10 cellular contexts compared by ENCODE assay signal in genomic region chr14:74875941-74876913, GRCh38. TPM values are rescaled to one million over a fixed set of nuclear protein-coding genes. Genes with fewer than 3 reads are reported as not detected.
DNase-seq lines count a peak whose midpoint lies in the region; ATAC-seq and TF ChIP-seq lines count a peak whose summit lies in the region.
"Had no signal": no experiment of that assay in that cellular context is flagged by ENCODE, and none has a peak within 500 bp of the region (broad histone marks: within the 10 kb centered on the region; RNA-seq: fewer than 3 reads in every experiment).

Gene PROX2, minus strand, starts transcription at chr14:74876145. Its CDS starts 12,311 bp downstream, at chr14:74863834.

- H4K20me1 ChIP-seq in GM23338 (replicated peaks; ENCODE audit: insufficient read depth): no peaks in the 10 kb centered on the region

- intact Hi-C loops in transverse colon (cut with DNase I; ENCODE audit: low total_unique reads): no loop called here

- H3K4me3 ChIP-seq in GM23338 (0 out of 2 replicates have a peak within 1 kb of the TSS, but pooled peaks have one; percentile 15), transverse colon (no peak within 1 kb of the TSS)
- H3K4me3 ChIP-seq: lung had no signal

- no peaks in the 10 kb centered on the region for H3K9me2 ChIP-seq in GM23338 (ENCODE audit: insufficient read depth)

- H3K4me1 ChIP-seq in GM23338 (ENCODE audit: insufficient read depth) (peaks cover 12% of the 10 kb centered on the region), transverse colon (peaks cover 0 to 6% (median 4%) of the 10 kb centered on the region in 4 donors)

- peak within 1 kb of the TSS; percentile 96 for H2AFZ ChIP-seq in GM23338

- H3K36me3 Mint-ChIP-seq in GM23338 (ENCODE audit: low read depth) (no peaks in the 10 kb centered on the region), T-helper 17 cell (ENCODE audit: low read depth) (peaks cover 3% of the 10 kb centered on the region)
- H3K36me3 Mint-ChIP-seq in activated naive CD8-positive, alpha-beta T cell treated with anti-CD3 and anti-CD28 coated beads for 36 hours: no peaks in the 10 kb centered on the region

- DNase-seq in GM23338 (ENCODE audit: low spot score) (peak; percentile 29), T-helper 17 cell (no peak), pons (ENCODE audit: low spot score) (peak; percentile 23), transverse colon (no peak), foreskin melanocyte (no peak)
- DNase-seq in activated naive CD8-positive, alpha-beta T cell treated with anti-CD3 and anti-CD28 coated beads for 36 hours: peak; percentile 36
- DNase-seq: NCI-H446 treated with DMSO at 0.1 percent for 48 hours had no signal

- in situ Hi-C loops in transverse colon (cut with MboI; ENCODE audit: low pct_ligation_motif_present in 1 of 4, low pct_unique_long_range_greater_than_20kb in 1 of 4, low sequenced_read_pairs in 3 of 4): no loop called here

- H3K9me3 ChIP-seq in T-helper 17 cell (ENCODE audit: control insufficient read depth, low read length, poor library complexity, severe bottlenecking) (no peaks in the 10 kb centered on the region), transverse colon (no peaks in the 10 kb centered on the region)

- H3K27me3 Mint-ChIP-seq in GM23338 (ENCODE audit: insufficient read depth, low read depth, poor library complexity) (peaks cover 9% of the 10 kb centered on the region), T-helper 17 cell (no peaks in the 10 kb centered on the region)
- H3K27me3 Mint-ChIP-seq in activated naive CD8-positive, alpha-beta T cell treated with anti-CD3 and anti-CD28 coated beads for 36 hours: no peaks in the 10 kb centered on the region

- H3F3A ChIP-seq in GM23338 (replicated peaks; ENCODE audit: low read depth): no peaks in the 10 kb centered on the region

- H3K4me2 ChIP-seq in GM23338: 0 out of 2 replicates have a peak within 1 kb of the TSS, but pooled peaks have one; percentile 40

- H3K9me3 Mint-ChIP-seq in GM23338: no peaks in the 10 kb centered on the region
- no peaks in the 10 kb centered on the region for H3K9me3 Mint-ChIP-seq in activated naive CD8-positive, alpha-beta T cell treated with anti-CD3 and anti-CD28 coated beads for 36 hours

- no peaks in the 10 kb centered on the region for H3K79me2 ChIP-seq in GM23338 (replicated peaks; ENCODE audit: insufficient read depth)

- TF ChIP-seq POLR2A in transverse colon (IDR thresholded peaks at IDR 0.05): no peak

- H3K4me1 Mint-ChIP-seq in GM23338: peaks cover 17% of the 10 kb centered on the region
- H3K4me1 Mint-ChIP-seq in T-helper 17 cell: peaks cover 34% of the 10 kb centered on the region
- H3K4me1 Mint-ChIP-seq in activated naive CD8-positive, alpha-beta T cell treated with anti-CD3 and anti-CD28 coated beads for 36 hours: peaks cover 31% of the 10 kb centered on the region

- 63 to 100% methylated on average over 1 to 13 of the region's 13 CpGs for WGBS in transverse colon (ENCODE audit: low coverage in 1 of 2), 2 donors

- H3K36me3 ChIP-seq in GM23338 (ENCODE audit: insufficient read depth): no peaks in the 10 kb centered on the region
- H3K36me3 ChIP-seq in transverse colon: no peaks in the 10 kb centered on the region

- H3K27ac Mint-ChIP-seq in GM23338 (no peak within 1 kb of the TSS), T-helper 17 cell (peak within 1 kb of the TSS; percentile 86)
- H3K27ac Mint-ChIP-seq in activated naive CD8-positive, alpha-beta T cell treated with anti-CD3 and anti-CD28 coated beads for 36 hours: peak within 1 kb of the TSS; percentile 65

- no peak within 1 kb of the TSS for H3K27ac ChIP-seq in GM23338 (ENCODE audit: low read depth)
- no peak within 1 kb of the TSS for H3K27ac ChIP-seq in transverse colon

- TF ChIP-seq CTCF in GM23338 (conservative IDR thresholded peaks at IDR 0.05; ENCODE audit: low read depth in 2 of 2) (no peak), transverse colon (IDR thresholded peaks at IDR 0.05) (no peak)

- ATAC-seq in GM23338: peak; percentile 88
- peak; percentile 60 for ATAC-seq in T-helper 17 cell
- no peak for ATAC-seq in GM21367 (IDR thresholded peaks at IDR 0.05; ENCODE audit: unreplicated experiment)
- no peak for ATAC-seq in HG03025 (IDR thresholded peaks at IDR 0.05; ENCODE audit: low FRiP score, unreplicated experiment)

- H3K4me3 Mint-ChIP-seq in GM23338 (peak within 1 kb of the TSS; percentile 22; the same call in 1 of the 3 replicates), T-helper 17 cell (peak within 1 kb of the TSS; percentile 81)
- H3K4me3 Mint-ChIP-seq in activated naive CD8-positive, alpha-beta T cell treated with anti-CD3 and anti-CD28 coated beads for 36 hours: peak within 1 kb of the TSS; percentile 73

- no peaks in the 10 kb centered on the region for H3K27me3 ChIP-seq in GM23338 (ENCODE audit: insufficient read depth)
- no peaks in the 10 kb centered on the region for H3K27me3 ChIP-seq in transverse colon

- no peak for TF ChIP-seq EP300 in transverse colon (IDR thresholded peaks at IDR 0.05; ENCODE audit: low read depth)

TF ChIP-seq in GM23338, 12 proteins besides CTCF, POLR2A, EP300 and RAD21 (continues in another document):
- TF ChIP-seq REST (IDR thresholded peaks at IDR 0.05; ENCODE audit: unreplicated experiment): no peak
- TF ChIP-seq CREB1 (CRISPR knock-in tag; IDR thresholded peaks at IDR 0.05; ENCODE audit: low read depth): no peak
- no peak for TF ChIP-seq ZNF114 (CRISPR knock-in tag; IDR thresholded peaks at IDR 0.05)
- TF ChIP-seq EZH2phosphoT487 (IDR thresholded peaks at IDR 0.05; ENCODE audit: unreplicated experiment): no peak
- no peak for TF ChIP-seq JUNB (IDR thresholded peaks at IDR 0.05; ENCODE audit: unreplicated experiment)
- TF ChIP-seq NANOG (IDR thresholded peaks at IDR 0.05; ENCODE audit: borderline replicate concordance): no peak
- no peak for TF ChIP-seq EZH2 (IDR thresholded peaks at IDR 0.05; ENCODE audit: low read depth, unreplicated experiment)
- no peak for TF ChIP-seq ETS1 (IDR thresholded peaks at IDR 0.05)
- no peak for TF ChIP-seq STAT1 (IDR thresholded peaks at IDR 0.05; ENCODE audit: unreplicated experiment)

RNA-seq across cellular contexts. Expression of gene PROX2, which starts in this region (rescaled TPM):
- total RNA-seq in GM23338 (2014; rRNA removed; shearing (Covaris generic)): 0.31 TPM in 1 of 2 replicates, not detected in the other
- 0.06 and 0.09 TPM in 2 replicates for polyA plus RNA-seq in GM23338 (2016; fragmentation: Nextera tagmentation; extraction: Ambion mirVana)
- total RNA-seq in T-helper 17 cell: not detected
- 1 to 10 TPM in 1 of 2 experiments, under 1 TPM in 1; 0.87 to 1.5 TPM for total RNA-seq in activated naive CD8-positive, alpha-beta T cell treated with anti-CD3 and anti-CD28 coated beads for 36 hours
- under 1 TPM in 1 of 4 donors, not detected in 3; 0.79 TPM for total RNA-seq in transverse colon

Comparison
In these comparisons a context has a peak if more than half of its experiments do, and no peak if none do; other contexts are left out.
1. Peak in DNase-seq, ATAC-seq, H3K4me3 ChIP-seq and H3K4me2 ChIP-seq in GM23338; RNA of the gene not detected or under 1 TPM.
2. Peak in ATAC-seq in T-helper 17 cell; RNA of the gene not detected or under 1 TPM.
3. DNase-seq: peak in activated naive CD8-positive, alpha-beta T cell treated with anti-CD3 and anti-CD28 coated beads for 36 hours (single experiment) and pons (single experiment); none in T-helper 17 cell (0 of 3), transverse colon (single experiment) and foreskin melanocyte (single experiment).
4. H3K4me3 Mint-ChIP-seq: peak in every context shown above with its lines; median percentile 81 in T-helper 17 cell; 73 in activated naive CD8-positive, alpha-beta T cell treated with anti-CD3 and anti-CD28 coated beads for 36 hours; 22 in GM23338.